12 cellular contexts compared by ENCODE assay signal in the genomic region with DNA sequence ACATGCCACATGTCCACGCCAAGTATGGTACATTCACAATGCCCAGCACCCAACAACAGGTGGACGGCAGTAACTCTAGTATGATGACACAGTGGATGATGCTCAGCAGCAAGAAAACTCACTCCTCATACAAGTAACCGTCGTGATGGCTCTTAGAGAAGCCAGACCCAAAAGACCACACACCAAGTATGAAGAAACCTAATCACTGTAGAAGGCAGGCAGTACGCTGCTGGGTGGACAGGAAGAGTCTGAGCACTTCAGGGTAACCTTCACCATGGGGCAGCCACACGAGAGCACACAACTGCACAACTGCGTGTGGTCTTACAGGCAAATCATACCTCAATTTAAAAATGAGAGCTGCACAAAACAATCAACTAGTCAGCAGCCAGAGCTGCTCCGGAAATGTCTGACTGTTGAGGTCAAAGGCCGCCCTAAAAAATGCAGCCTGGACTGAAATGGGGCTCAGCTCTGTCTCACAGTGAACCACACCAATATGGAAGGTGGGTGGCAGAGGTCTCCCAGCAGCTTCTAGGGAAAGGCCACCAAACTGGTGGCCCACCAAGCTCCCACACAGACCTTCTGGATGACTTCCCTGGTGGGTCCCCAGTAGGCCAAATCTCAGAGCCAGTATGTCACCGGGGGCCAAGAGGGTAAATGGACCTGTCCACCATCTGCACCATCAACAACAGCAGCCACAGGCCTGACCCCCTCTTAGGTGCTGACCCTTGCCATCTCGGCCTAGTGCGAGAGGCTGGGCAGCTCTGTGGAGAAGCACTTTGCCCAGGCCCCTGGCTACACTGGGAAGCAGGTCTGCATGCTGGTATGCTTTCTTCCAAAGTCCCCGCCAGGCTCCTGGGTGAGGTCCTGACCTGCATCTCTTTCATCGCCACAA. TPM values are rescaled to one million over a fixed set of nuclear protein-coding genes. Genes with fewer than 3 reads are reported as not detected.
A peak's percentile ranks its signal among the peaks of the same experiment; 100 is the strongest.
DNase-seq lines count a peak whose midpoint lies in the region; ATAC-seq and TF ChIP-seq lines count a peak whose summit lies in the region.
"Had no signal": no experiment of that assay in that cellular context is flagged by ENCODE, and none has a peak within 500 bp of the region (broad histone marks: within the 10 kb centered on the region; RNA-seq: fewer than 3 reads in every experiment).

No MANE protein-coding gene starts in this region.

- POLR2A ChIA-PET in activated B cell treated with CpG ODN at 0.5 μM for 24 hours (lab: Charles Lee), result no interaction called here

- H3K4me1 ChIP-seq in gastrocnemius medialis, result peaks cover 53 to 56% of the 10 kb centered on the region in 2 donors

- DNase-seq in EH (ENCODE audit: low read depth) (peak; percentile 60), activated B cell treated with CpG ODN at 0.5 μM for 24 hours (no peak), left ventricle myocardium superior (no peak), gastrocnemius medialis (peak in 1 of 2 donors; percentile 50), SK-N-DZ (ENCODE audit: low spot score) (no peak), NCI-H748 (lab: John Stamatoyannopoulos, UW; ENCODE audit: unreplicated experiment) (no peak)
- DNase-seq: activated T-cell treated with anti-CD3 and anti-CD28 coated beads, Interleukin-2, amount 50 U/mL, for 4 hours; cerebellar nuclear complex had no signal

- H3K36me3 Mint-ChIP-seq in activated B cell treated with CpG ODN at 0.5 μM for 24 hours (ENCODE audit: low read depth), result peaks cover 2% of the 10 kb centered on the region

- TF ChIP-seq CTCF in activated B cell treated with CpG ODN at 0.5 μM for 24 hours (IDR thresholded peaks at IDR 0.05) (no peak), gastrocnemius medialis (IDR thresholded peaks at IDR 0.05 in 4 of 5, conservative IDR thresholded peaks at IDR 0.05 in 1 of 5) (no peak)

- no peak overlapping the region for H3K4me3 Mint-ChIP-seq in activated B cell treated with CpG ODN at 0.5 μM for 24 hours
- H3K4me3 Mint-ChIP-seq: activated T-cell treated with anti-CD3 and anti-CD28 coated beads, Interleukin-2, amount 50 U/mL, for 4 hours; CD14-positive monocyte; memory B cell had no signal

- ATAC-seq in activated B cell treated with CpG ODN at 0.5 μM for 24 hours (ENCODE audit: low read depth), result no peak
- ATAC-seq in left ventricle myocardium superior, result peak; percentile 13
- peak; percentile 92 to 93 for ATAC-seq in gastrocnemius medialis
- ATAC-seq in GM19452 (IDR thresholded peaks at IDR 0.05; ENCODE audit: unreplicated experiment), result no peak
- no peak for ATAC-seq in HG02798 (IDR thresholded peaks at IDR 0.05; ENCODE audit: poor library complexity, unreplicated experiment)
- ATAC-seq: activated T-cell treated with anti-CD3 and anti-CD28 coated beads, Interleukin-2, amount 50 U/mL, for 4 hours had no signal

- peak overlapping the region; percentile 46 for H3K27ac Mint-ChIP-seq in activated B cell treated with CpG ODN at 0.5 μM for 24 hours
- H3K27ac Mint-ChIP-seq: memory B cell had no signal

- intact Hi-C loops in activated B cell treated with CpG ODN at 0.5 μM for 24 hours (cut with micrococcal nuclease) (no loop called here), left ventricle myocardium superior (cut with micrococcal nuclease) (no loop called here), gastrocnemius medialis (cut with DNase I; ENCODE audit: low total_unique reads) (no loop called here)

- no peaks in the 10 kb centered on the region for H3K27me3 Mint-ChIP-seq in activated B cell treated with CpG ODN at 0.5 μM for 24 hours
- H3K27me3 Mint-ChIP-seq: memory B cell had no signal

- peaks cover 64% of the 10 kb centered on the region for H3K4me1 Mint-ChIP-seq in activated B cell treated with CpG ODN at 0.5 μM for 24 hours

- in situ Hi-C loops in gastrocnemius medialis (cut with MboI; ENCODE audit: low sequenced_read_pairs in 4 of 4), result no loop called here

- peak overlapping the region; percentile 37 to 61 (median 42) for H3K27ac ChIP-seq in gastrocnemius medialis

- CTCF ChIA-PET in activated B cell treated with CpG ODN at 0.5 μM for 24 hours (lab: Charles Lee), result no interaction called here

- no peak for TF ChIP-seq POLR2A in gastrocnemius medialis (IDR thresholded peaks at IDR 0.05)

- no peaks in the 10 kb centered on the region for H3K9me3 Mint-ChIP-seq in activated B cell treated with CpG ODN at 0.5 μM for 24 hours
- H3K9me3 Mint-ChIP-seq: activated T-cell treated with anti-CD3 and anti-CD28 coated beads, Interleukin-2, amount 50 U/mL, for 4 hours; memory B cell had no signal

- H3K4me3 ChIP-seq in gastrocnemius medialis, result no peak overlapping the region

- H3K36me3 ChIP-seq in gastrocnemius medialis, result no peaks in the 10 kb centered on the region

- no peaks in the 10 kb centered on the region for H3K9me3 ChIP-seq in gastrocnemius medialis

- no peaks in the 10 kb centered on the region for H3K27me3 ChIP-seq in gastrocnemius medialis

RNA-seq across cellular contexts. Expression of a gene that starts 17.8 kb away (rescaled TPM):
- total RNA-seq in activated B cell treated with CpG ODN at 0.5 μM for 24 hours (19.5 and 22.5 TPM in 2 replicates), left ventricle myocardium superior (39.2 TPM), gastrocnemius medialis (10 to 100 TPM; 21.5 to 54.6 (median 38.7) TPM)
- polyA plus RNA-seq in SK-N-DZ (2014; cell fraction: cytosol; rRNA removed), result 18.7 and 20.2 TPM in 2 replicates
- polyA plus RNA-seq in SK-N-DZ (2014; cell fraction: nucleus; rRNA removed), result 13.1 and 16.6 TPM in 2 replicates

Comparison
In these comparisons a context has a peak if more than half of its experiments do, and no peak if none do; other contexts are left out.
1. ATAC-seq: peak in left ventricle myocardium superior (single experiment) and gastrocnemius medialis (2 of 2); none in activated B cell treated with CpG ODN at 0.5 μM for 24 hours (single experiment), GM19452 (single experiment) and HG02798 (single experiment).